ENCODE assay signal across 8 cellular contexts in the genomic region with DNA sequence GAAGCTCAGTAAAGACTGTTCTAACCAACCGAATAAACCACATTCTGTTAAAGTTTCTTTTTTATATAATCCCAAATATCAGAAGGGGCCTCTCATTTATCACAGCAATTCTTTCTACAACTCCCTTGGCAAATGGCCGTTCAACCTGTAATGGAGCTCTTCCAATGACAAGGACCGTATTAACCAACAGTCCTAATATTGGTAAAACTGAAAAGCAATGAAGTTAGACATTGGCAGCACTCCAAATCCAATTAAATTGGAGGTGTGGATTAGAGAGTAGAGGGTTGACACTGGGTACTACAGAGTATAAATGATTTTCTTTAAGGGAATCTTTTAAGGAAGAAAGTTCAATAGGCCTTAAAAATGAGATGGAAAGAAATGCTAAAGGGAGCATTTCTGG. TPM values are rescaled to one million over a fixed set of nuclear protein-coding genes. Genes with fewer than 3 reads are reported as not detected.
DNase-seq lines count a peak whose midpoint lies in the region; ATAC-seq and TF ChIP-seq lines count a peak whose summit lies in the region.

No MANE protein-coding gene starts in this region.

- peak overlapping the region; percentile 89 to 99 (median 94) for H3K27ac ChIP-seq in BLaER1 treated with 17β-estradiol and CSF1 and Interleukin-3, amounts not matched to agents 10 nM and 100 nM
- H3K27ac ChIP-seq in coronary artery: peak overlapping the region; percentile 94 to 97
- H3K27ac ChIP-seq in naive thymus-derived CD4-positive, alpha-beta T cell (ENCODE audit: low read depth, low read length): peak overlapping the region; percentile 96

- intact Hi-C loops in naive thymus-derived CD4-positive, alpha-beta T cell (cut with micrococcal nuclease): loop anchor here (1.0 to 5.0 kb wide), 4 partner anchors 9 to 453 kb away; partner anchors contain the start of gene TICAM2 (in 1 of the 2)

- H3K4me2 ChIP-seq in BLaER1 treated with 17β-estradiol and CSF1 and Interleukin-3, amounts not matched to agents 10 nM and 100 nM: peak overlapping the region; percentile 91 to 99 (median 96)

- CTCF ChIA-PET in naive thymus-derived CD4-positive, alpha-beta T cell (lab: Charles Lee): interaction anchor here (0.9 kb wide), 2 partner anchors 10 to 444 kb away, joined by 3 to 4 read pairs; no protein-coding TSS in a partner anchor

- DNase-seq in Jurkat, Clone E6-1 (ENCODE audit: low read depth, low spot score): no peak
- no peak for DNase-seq in coronary artery (ENCODE audit: low spot score)
- DNase-seq in naive thymus-derived CD4-positive, alpha-beta T cell: peak in 2 of 9 donors; percentile 4 to 10
- DNase-seq in GM10266 (ENCODE audit: extremely low spot score): no peak
- DNase-seq in T-helper 17 cell: no peak
- DNase-seq in NCI-H1694 (lab: John Stamatoyannopoulos, UW): no peak

- peaks cover 0 to 9% (median 0%) of the 10 kb centered on the region in 5 donors for H3K36me3 Mint-ChIP-seq in naive thymus-derived CD4-positive, alpha-beta T cell
- H3K36me3 Mint-ChIP-seq in T-helper 17 cell (ENCODE audit: low read depth): peaks cover 6% of the 10 kb centered on the region

- H3K27me3 Mint-ChIP-seq in naive thymus-derived CD4-positive, alpha-beta T cell: peaks cover 0 to 6% (median 0%) of the 10 kb centered on the region in 5 donors
- H3K27me3 Mint-ChIP-seq in T-helper 17 cell: no peaks in the 10 kb centered on the region

- H3K4me1 Mint-ChIP-seq in naive thymus-derived CD4-positive, alpha-beta T cell: peaks cover 11 to 37% (median 29%) of the 10 kb centered on the region in 7 donors
- H3K4me1 Mint-ChIP-seq in T-helper 17 cell: peaks cover 28% of the 10 kb centered on the region

- H3K9ac ChIP-seq in BLaER1 treated with 17β-estradiol and CSF1 and Interleukin-3, amounts not matched to agents 10 nM and 100 nM: peak overlapping the region; percentile 91 to 99 (median 94)

- peak overlapping the region in 1 of 9 donors; percentile 71 for H3K27ac Mint-ChIP-seq in naive thymus-derived CD4-positive, alpha-beta T cell
- no peak overlapping the region for H3K27ac Mint-ChIP-seq in T-helper 17 cell

- no peak for ATAC-seq in naive thymus-derived CD4-positive, alpha-beta T cell
- ATAC-seq in T-helper 17 cell (no peak), GM21528 (IDR thresholded peaks at IDR 0.05; ENCODE audit: low FRiP score, unreplicated experiment) (no peak)

- H4K20me1 ChIP-seq in BLaER1 treated with 17β-estradiol and CSF1 and Interleukin-3, amounts not matched to agents 10 nM and 100 nM: peaks cover 34 to 55% (median 49%) of the 10 kb centered on the region in 11 experiments; a peak in 21 of 22 replicates

- H3K27me3 ChIP-seq in BLaER1 treated with 17β-estradiol and CSF1 and Interleukin-3, amounts not matched to agents 10 nM and 100 nM: no peaks in the 10 kb centered on the region
- H3K27me3 ChIP-seq in naive thymus-derived CD4-positive, alpha-beta T cell (ENCODE audit: control insufficient read depth in 2 of 2, insufficient read depth in 2 of 2, low read length in 2 of 2): no peaks in the 10 kb centered on the region

- no peak for TF ChIP-seq CTCF in coronary artery (IDR thresholded peaks at IDR 0.05)
- TF ChIP-seq CTCF in GM10266 (IDR thresholded peaks at IDR 0.05; ENCODE audit: control insufficient read depth, insufficient read depth, low read depth, missing control alignments): no peak

- H3K4me1 ChIP-seq in BLaER1 treated with 17β-estradiol and CSF1 and Interleukin-3, amounts not matched to agents 10 nM and 100 nM: peaks cover 34 to 48% (median 41%) of the 10 kb centered on the region in 10 experiments
- peaks cover 20 to 35% of the 10 kb centered on the region in 2 donors for H3K4me1 ChIP-seq in naive thymus-derived CD4-positive, alpha-beta T cell (ENCODE audit: control insufficient read depth in 2 of 2, insufficient read depth in 2 of 2, low read length in 2 of 2)

- no peaks in the 10 kb centered on the region for H3K9me3 Mint-ChIP-seq in naive thymus-derived CD4-positive, alpha-beta T cell

- peaks cover 19 to 46% (median 35%) of the 10 kb centered on the region in 11 experiments for H3K36me3 ChIP-seq in BLaER1 treated with 17β-estradiol and CSF1 and Interleukin-3, amounts not matched to agents 10 nM and 100 nM
- H3K36me3 ChIP-seq in naive thymus-derived CD4-positive, alpha-beta T cell (ENCODE audit: control insufficient read depth in 2 of 3, insufficient read depth in 3 of 3, low read length in 3 of 3): peaks cover 3 to 13% (median 7%) of the 10 kb centered on the region in 3 experiments

- H3K9me3 ChIP-seq in BLaER1 treated with 17β-estradiol and CSF1 and Interleukin-3, amounts not matched to agents 10 nM and 100 nM (replicated peaks in 1 of 11): no peaks in the 10 kb centered on the region
- no peaks in the 10 kb centered on the region for H3K9me3 ChIP-seq in naive thymus-derived CD4-positive, alpha-beta T cell (ENCODE audit: control insufficient read depth in 2 of 3, low read length in 3 of 3)
- no peaks in the 10 kb centered on the region for H3K9me3 ChIP-seq in T-helper 17 cell (ENCODE audit: control insufficient read depth, low read length, poor library complexity, severe bottlenecking)

- POLR2A ChIA-PET in naive thymus-derived CD4-positive, alpha-beta T cell (lab: Charles Lee): interaction anchor here (0.6 to 4.0 kb wide), 10 partner anchors 10 to 461 kb away, joined by 3 to 24 read pairs (median 6); partner anchors contain the start of genes AP3S1, ATG12, CCDC112 and FEM1C

- H3K4me3 ChIP-seq in BLaER1 treated with 17β-estradiol and CSF1 and Interleukin-3, amounts not matched to agents 10 nM and 100 nM: peak overlapping the region; percentile 80 to 99 (median 88)
- H3K4me3 ChIP-seq in Jurkat, Clone E6-1 (ENCODE audit: low read length): peak overlapping the region; percentile 81
- peak overlapping the region; percentile 90 for H3K4me3 ChIP-seq in coronary artery
- peak overlapping the region; percentile 93 for H3K4me3 ChIP-seq in naive thymus-derived CD4-positive, alpha-beta T cell (ENCODE audit: low read length)

- no peak overlapping the region for H3K4me3 Mint-ChIP-seq in naive thymus-derived CD4-positive, alpha-beta T cell
- H3K4me3 Mint-ChIP-seq in T-helper 17 cell: no peak overlapping the region

RNA-seq across cellular contexts. Expression of gene TMED7, which starts 0.8 kb away (rescaled TPM):
- 14.9 TPM for polyA plus RNA-seq in Jurkat, Clone E6-1 (2012; ENCODE audit: insufficient read depth, insufficient read length)
- total RNA-seq in naive thymus-derived CD4-positive, alpha-beta T cell: 10 to 100 TPM; 41.7 to 58.0 (median 47.5) TPM
- polyA plus RNA-seq in naive thymus-derived CD4-positive, alpha-beta T cell: 10 to 100 TPM; 31.5 to 42.9 TPM
- total RNA-seq in T-helper 17 cell: 10 to 100 TPM; 49.0 to 53.7 TPM

RNA-seq across cellular contexts. Expression of gene TICAM2, which starts 22.7 kb away (rescaled TPM):
- not detected for polyA plus RNA-seq in Jurkat, Clone E6-1 (2012; ENCODE audit: insufficient read depth, insufficient read length)
- total RNA-seq in naive thymus-derived CD4-positive, alpha-beta T cell: 1 to 10 TPM in 4 of 5 experiments, under 1 TPM in 1; 0.93 to 3.7 (median 1.9) TPM
- under 1 TPM; 0.14 to 0.60 TPM for polyA plus RNA-seq in naive thymus-derived CD4-positive, alpha-beta T cell
- total RNA-seq in T-helper 17 cell: under 1 TPM; 0.52 to 0.90 TPM
